ENCODE assay signal across 19 cellular contexts in the genomic region with DNA sequence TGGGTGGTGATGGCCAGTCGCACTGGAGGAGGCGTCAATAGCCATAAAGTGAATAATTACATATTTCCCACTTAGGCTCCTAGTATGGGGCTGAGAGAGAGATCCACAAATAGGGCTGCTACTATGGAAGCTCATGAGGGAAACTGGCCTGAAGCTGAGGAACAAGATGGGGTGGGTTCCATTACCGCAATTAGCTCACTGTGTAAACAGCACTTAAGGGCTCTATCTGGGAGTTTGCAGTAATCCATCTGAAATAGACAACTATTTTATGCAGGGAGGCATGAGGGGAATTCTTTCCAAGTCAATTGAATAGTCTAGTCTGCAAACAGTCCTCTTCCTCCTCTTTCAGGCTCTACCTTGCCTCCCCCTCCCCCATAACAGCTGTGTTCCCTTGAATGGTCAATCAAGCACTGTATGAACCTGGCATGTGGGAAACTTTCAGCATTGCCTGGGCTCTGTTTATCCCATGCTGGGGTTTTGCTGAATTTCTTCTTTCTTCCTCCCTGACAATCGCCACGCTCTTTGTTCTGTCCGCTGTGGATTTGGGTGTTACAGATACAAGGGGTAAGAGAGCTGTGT. TPM values are rescaled to one million over a fixed set of nuclear protein-coding genes. Genes with fewer than 3 reads are reported as not detected.
DNase-seq lines count a peak whose midpoint lies in the region; ATAC-seq, FAIRE-seq and TF ChIP-seq lines count a peak whose summit lies in the region.
"Had no signal": no experiment of that assay in that cellular context is flagged by ENCODE, and none has a peak within 500 bp of the region (broad histone marks: within the 10 kb centered on the region; RNA-seq: fewer than 3 reads in every experiment).

No MANE protein-coding gene starts in this region.

- POLR2A ChIA-PET in HepG2 (lab: Yijun Ruan, JAX), result no interaction called here

- no peak overlapping the region for H2AFZ ChIP-seq in HepG2 (ENCODE audit: low read length)

- H3K36me3 ChIP-seq in HepG2 (replicated peaks in 1 of 2; ENCODE audit: control insufficient read depth in 1 of 2, insufficient read depth in 2 of 2, low read length in 2 of 2), result no peaks in the 10 kb centered on the region
- H3K36me3 ChIP-seq: adrenal gland, cardiac muscle cell, esophagus muscularis mucosa, stomach, upper lobe of right lung had no signal

- WGBS in HepG2 (ENCODE audit: low lambda C conversion rate), result 86% methylated on average over 6 of the region's 6 CpGs

- intact Hi-C loops in HepG2 (cut with micrococcal nuclease; ENCODE audit: unreplicated experiment), result no loop called here

- no peaks in the 10 kb centered on the region for H3K36me3 Mint-ChIP-seq in natural killer cell treated with Interleukin-12 subunit alpha and Interleukin-12 subunit beta and Interleukin-15 and Interleukin-18, amount 100 ng/mL, for 72 hours
- H3K36me3 Mint-ChIP-seq in glutamatergic neuron (ENCODE audit: unreplicated experiment), result peaks cover 2% of the 10 kb centered on the region
- H3K36me3 Mint-ChIP-seq: CD14-positive monocyte had no signal

- in situ Hi-C loops in HepG2 (cut with HindIII; ENCODE audit: extremely low pct_ligation_motif_present, low pct_unique_long_range_greater_than_20kb), result no loop called here

- no peak overlapping the region for H3K27ac ChIP-seq in HepG2 (ENCODE audit: extremely low read length, insufficient read depth, low read length)
- H3K27ac ChIP-seq: adrenal gland, cardiac muscle cell, esophagus muscularis mucosa, stomach, upper lobe of right lung had no signal

- TF ChIP-seq EP300 in HepG2 (IDR thresholded peaks at IDR 0.05; ENCODE audit: low read depth in 2 of 2, low read length in 2 of 2) (no peak), HepG2 (CRISPR knock-in tag; IDR thresholded peaks at IDR 0.05; ENCODE audit: borderline replicate concordance) (no peak)

- TF ChIP-seq RAD21 in HepG2 (CRISPR knock-in tag; IDR thresholded peaks at IDR 0.05), result no peak

- ATAC-seq in HepG2 (no peak), GM19035 (IDR thresholded peaks at IDR 0.05; ENCODE audit: unreplicated experiment) (no peak)
- no peak for ATAC-seq in natural killer cell treated with Interleukin-12 subunit alpha and Interleukin-12 subunit beta and Interleukin-15 and Interleukin-18, amount 100 ng/mL, for 72 hours
- ATAC-seq: upper lobe of right lung had no signal

- TF ChIP-seq POLR2A in HepG2 (IDR thresholded peaks at IDR 0.05; ENCODE audit: insufficient read depth in 1 of 2, low read depth in 2 of 2, low read length in 2 of 2), result no peak

- H4K20me1 ChIP-seq in HepG2 (ENCODE audit: insufficient read depth, low read length), result no peaks in the 10 kb centered on the region

- no peak overlapping the region for H3K4me2 ChIP-seq in HepG2 (ENCODE audit: low read depth, low read length)

- TF ChIP-seq CTCF in HepG2 (CRISPR knock-in tag; IDR thresholded peaks at IDR 0.05) (no peak), glutamatergic neuron (IDR thresholded peaks at IDR 0.05; ENCODE audit: partially characterized antibody, unreplicated experiment) (no peak)

- no peak overlapping the region for H3K4me3 ChIP-seq in HepG2 (replicated peaks in 1 of 3; ENCODE audit: insufficient read depth in 1 of 3, low read depth in 2 of 3, low read length in 3 of 3)
- H3K4me3 ChIP-seq: adrenal gland, cardiac muscle cell, esophagus muscularis mucosa, stomach, upper lobe of right lung had no signal

- H3K4me1 Mint-ChIP-seq in natural killer cell treated with Interleukin-12 subunit alpha and Interleukin-12 subunit beta and Interleukin-15 and Interleukin-18, amount 100 ng/mL, for 72 hours (ENCODE audit: low read depth in 2 of 2), result peaks cover 0 to 5% of the 10 kb centered on the region in 2 donors
- H3K4me1 Mint-ChIP-seq in glutamatergic neuron (ENCODE audit: low read depth, unreplicated experiment), result peaks cover 2% of the 10 kb centered on the region

- peaks cover 5% of the 10 kb centered on the region; the same call in 1 of the 2 replicates for H3K9me3 ChIP-seq in HepG2 (ENCODE audit: low read length)
- H3K9me3 ChIP-seq: adrenal gland, esophagus muscularis mucosa, stomach, upper lobe of right lung had no signal

- no peaks in the 10 kb centered on the region for H3K4me1 ChIP-seq in HepG2 (ENCODE audit: insufficient read depth, low read length)
- H3K4me1 ChIP-seq: upper lobe of right lung had no signal

- no peak overlapping the region for H3K27ac Mint-ChIP-seq in natural killer cell treated with Interleukin-12 subunit alpha and Interleukin-12 subunit beta and Interleukin-15 and Interleukin-18, amount 100 ng/mL, for 72 hours
- H3K27ac Mint-ChIP-seq in glutamatergic neuron (ENCODE audit: unreplicated experiment), result no peak overlapping the region
- H3K27ac Mint-ChIP-seq: T-helper 2 cell treated with Interferon-gamma antibody and Interleukin-4, amounts not matched to agents 5 μg/mL and 100 μg/mL, for 36 hours had no signal

- CTCF ChIA-PET in HepG2 (lab: Yijun Ruan, JAX; ENCODE audit: low intra/inter-chr PET ratio, low total read pairs), result no interaction called here

- no peak for FAIRE-seq in HepG2 (lab: Jason Lieb, UNC)
- FAIRE-seq: H54 had no signal

- H3K27me3 ChIP-seq in HepG2 (ENCODE audit: control insufficient read depth in 1 of 2, insufficient read depth in 2 of 2, low read length in 2 of 2), result no peaks in the 10 kb centered on the region
- H3K27me3 ChIP-seq: adrenal gland, cardiac muscle cell, esophagus muscularis mucosa, stomach, upper lobe of right lung had no signal

- H3K9me3 Mint-ChIP-seq in natural killer cell treated with Interleukin-12 subunit alpha and Interleukin-12 subunit beta and Interleukin-15 and Interleukin-18, amount 100 ng/mL, for 72 hours, result no peaks in the 10 kb centered on the region
- peaks cover 1% of the 10 kb centered on the region for H3K9me3 Mint-ChIP-seq in glutamatergic neuron (ENCODE audit: unreplicated experiment)
- H3K9me3 Mint-ChIP-seq: T-helper 2 cell treated with Interferon-gamma antibody and Interleukin-4, amounts not matched to agents 5 μg/mL and 100 μg/mL, for 36 hours had no signal

- no peak overlapping the region for H3K4me3 Mint-ChIP-seq in natural killer cell treated with Interleukin-12 subunit alpha and Interleukin-12 subunit beta and Interleukin-15 and Interleukin-18, amount 100 ng/mL, for 72 hours
- H3K4me3 Mint-ChIP-seq in glutamatergic neuron (ENCODE audit: unreplicated experiment), result no peak overlapping the region
- H3K4me3 Mint-ChIP-seq: CD14-positive monocyte; T-helper 2 cell treated with Interferon-gamma antibody and Interleukin-4, amounts not matched to agents 5 μg/mL and 100 μg/mL, for 36 hours had no signal

- no peak overlapping the region for H3K9ac ChIP-seq in HepG2 (ENCODE audit: insufficient read depth, low read depth, low read length)

- H3K79me2 ChIP-seq in HepG2 (ENCODE audit: insufficient read depth, low read length), result no peaks in the 10 kb centered on the region

- H3K27me3 Mint-ChIP-seq in natural killer cell treated with Interleukin-12 subunit alpha and Interleukin-12 subunit beta and Interleukin-15 and Interleukin-18, amount 100 ng/mL, for 72 hours, result peaks cover 3 to 13% of the 10 kb centered on the region in 2 donors
- H3K27me3 Mint-ChIP-seq in glutamatergic neuron (ENCODE audit: unreplicated experiment), result peaks cover 3% of the 10 kb centered on the region

- BruUV-seq in HepG2 (replicated peaks; lab: Mats Ljungman, UMichigan), result no TSS peak

- peak; percentile 46 for DNase-seq in DMS53 treated with DMSO at 0.1 percent for 48 hours (lab: John Stamatoyannopoulos, UW; ENCODE audit: unreplicated experiment)
- peak; percentile 35 for DNase-seq in NCI-H1436 (lab: John Stamatoyannopoulos, UW)
- DNase-seq in NCI-H748 treated with DMSO at 0.1 percent for 48 hours (lab: John Stamatoyannopoulos, UW), result peak; percentile 97
- DNase-seq in myocyte (ENCODE audit: low read depth), result peak; percentile 75
- no peak for DNase-seq in HepG2 (ENCODE audit: low spot score)
- DNase-seq in natural killer cell treated with Interleukin-12 subunit alpha and Interleukin-12 subunit beta and Interleukin-15 and Interleukin-18, amount 100 ng/mL, for 72 hours (ENCODE audit: low spot score), result no peak
- DNase-seq in glutamatergic neuron, result no peak
- DNase-seq: activated effector memory CD4-positive, alpha-beta T cell treated with anti-CD3 and anti-CD28 coated beads, Interleukin-2, amount 50 U/mL, for 16 hours; adrenal gland; IMR-90; NCI-H446 treated with DMSO at 0.1 percent for 48 hours; stomach; upper lobe of right lung had no signal

RNA-seq across cellular contexts. Expression of gene MAF, which starts 56.1 kb away (rescaled TPM):
- total RNA-seq in myocyte (24.5 and 28.6 TPM in 2 replicates), HepG2 (2016; rRNA removed; fragmentation: Illumina TruSeq; extraction: Trizol) (0.10 and 0.31 TPM in 2 replicates), glutamatergic neuron (ENCODE audit: unreplicated experiment) (5.0 TPM)
- 9.7 TPM for polyA plus RNA-seq in myocyte (2012)
- under 0.01 and 0.10 TPM in 2 replicates for total RNA-seq in HepG2 (2016; cell fraction: cytosol; rRNA removed; fragmentation: Illumina TruSeq; extraction: Trizol; ENCODE audit: low read depth)
- total RNA-seq in HepG2 (2016; cell fraction: insoluble cytoplasmic fraction; rRNA removed; fragmentation: Illumina TruSeq; extraction: Trizol), result 0.15 and 0.30 TPM in 2 replicates
- total RNA-seq in HepG2 (2016; cell fraction: membrane; rRNA removed; fragmentation: Illumina TruSeq; extraction: Trizol), result 0.06 and 0.14 TPM in 2 replicates
- 0.47 and 0.65 TPM in 2 replicates for total RNA-seq in HepG2 (2016; cell fraction: nucleus; rRNA removed; fragmentation: Illumina TruSeq; extraction: Trizol)
- 0.07 and 0.13 TPM in 2 replicates for polyA plus RNA-seq in HepG2 (2011; rRNA removed)
- polyA plus RNA-seq in HepG2 (2011; cell fraction: cytosol; rRNA removed), result 0.01 and 0.09 TPM in 2 replicates
- polyA plus RNA-seq in HepG2 (2011; cell fraction: nucleus; rRNA removed), result 0.18 and 0.31 TPM in 2 replicates
- polyA plus RNA-seq in HepG2 (2012), result 0.03 and 0.04 TPM in 2 replicates
- polyA plus RNA-seq in HepG2 (2016; cell fraction: cytosol; fragmentation: Illumina TruSeq; extraction: Trizol; ENCODE audit: low read depth), result not detected in 2 replicates
- 0.25 and 0.30 TPM in 2 replicates for polyA plus RNA-seq in HepG2 (2016; cell fraction: insoluble cytoplasmic fraction; fragmentation: Illumina TruSeq; extraction: Trizol; ENCODE audit: low read depth)
- 0.08 and 0.10 TPM in 2 replicates for polyA plus RNA-seq in HepG2 (2016; cell fraction: membrane; fragmentation: Illumina TruSeq; extraction: Trizol; ENCODE audit: low read depth)
- 0.51 and 0.52 TPM in 2 replicates for polyA plus RNA-seq in HepG2 (2016; cell fraction: nucleus; fragmentation: Illumina TruSeq; extraction: Trizol; ENCODE audit: insufficient read depth, low read depth)
- polyA minus RNA-seq in HepG2 (2011; rRNA and poly(A)+ RNA removed; ENCODE audit: low replicate concordance), result 0.12 TPM in 1 of 2 replicates, not detected in the other
- 0.20 and 0.35 TPM in 2 replicates for polyA minus RNA-seq in HepG2 (2011; cell fraction: cytosol; rRNA and poly(A)+ RNA removed)
- polyA minus RNA-seq in HepG2 (2011; cell fraction: nucleus; rRNA and poly(A)+ RNA removed), result 0.25 and 0.26 TPM in 2 replicates
- total RNA-seq in natural killer cell treated with Interleukin-12 subunit alpha and Interleukin-12 subunit beta and Interleukin-15 and Interleukin-18, amount 100 ng/mL, for 72 hours, result 10 to 100 TPM in 1 of 2 donors, 1 to 10 TPM in 1; 5.6 to 41.9 TPM

Comparison
In these comparisons a context has a peak if more than half of its experiments do, and no peak if none do; other contexts are left out.
1. DNase-seq: peak in DMS53 treated with DMSO at 0.1 percent for 48 hours (single experiment), NCI-H1436 (single experiment), NCI-H748 treated with DMSO at 0.1 percent for 48 hours (single experiment) and myocyte (single experiment); none in HepG2 (single experiment), natural killer cell treated with Interleukin-12 subunit alpha and Interleukin-12 subunit beta and Interleukin-15 and Interleukin-18, amount 100 ng/mL, for 72 hours (single experiment) and glutamatergic neuron (single experiment).